ENCODE assay signal across 7 cellular contexts in the genomic region with DNA sequence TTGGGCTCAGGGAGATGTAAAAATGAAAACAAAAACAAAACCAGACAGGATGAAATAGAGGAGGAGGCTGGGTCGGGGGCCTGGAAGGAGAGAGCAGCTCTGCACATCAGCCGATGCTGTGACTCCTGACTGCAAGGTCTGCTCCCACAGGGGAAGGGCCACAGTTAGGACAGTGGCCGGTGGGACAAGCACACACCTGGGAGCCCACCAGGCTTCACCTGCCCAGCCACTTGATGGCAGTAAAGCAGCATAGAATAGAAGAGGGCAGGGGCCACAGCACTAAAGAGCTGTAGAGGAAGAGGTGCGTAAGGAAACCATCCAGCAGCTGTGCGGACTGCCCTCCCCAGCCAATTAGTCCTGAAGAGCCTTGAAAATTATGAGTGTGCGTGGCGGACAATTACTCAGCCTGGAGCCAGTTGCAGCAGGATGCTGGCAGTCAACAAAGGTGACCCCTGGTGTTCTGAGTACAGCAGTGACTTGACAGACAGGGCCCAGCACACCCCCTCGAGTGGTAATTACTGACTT. TPM values are rescaled to one million over a fixed set of nuclear protein-coding genes. Genes with fewer than 3 reads are reported as not detected.
DNase-seq lines count a peak whose midpoint lies in the region; ATAC-seq and TF ChIP-seq lines count a peak whose summit lies in the region.

No MANE protein-coding gene starts in this region.

- no peak overlapping the region for H3K4me3 ChIP-seq in H7 (ENCODE audit: insufficient read depth, low read depth, low read length)
- no peak overlapping the region for H3K4me3 ChIP-seq in coronary artery

- no peak overlapping the region for H3K27ac ChIP-seq in coronary artery

- peaks cover 12% of the 10 kb centered on the region for H3K27me3 Mint-ChIP-seq in endothelial cell (ENCODE audit: unreplicated experiment)

- H3K27ac Mint-ChIP-seq in endothelial cell (ENCODE audit: unreplicated experiment), result no peak overlapping the region

- H3K27me3 ChIP-seq in H7 (ENCODE audit: control insufficient read depth, insufficient read depth, low read length), result no peaks in the 10 kb centered on the region

- TF ChIP-seq CTCF in endothelial cell (IDR thresholded peaks at IDR 0.05; ENCODE audit: unreplicated experiment) (no peak), coronary artery (IDR thresholded peaks at IDR 0.05) (no peak)

- H3K4me3 Mint-ChIP-seq in endothelial cell (ENCODE audit: unreplicated experiment), result no peak overlapping the region

- no peak for ATAC-seq in HG03457 (IDR thresholded peaks at IDR 0.05; ENCODE audit: unreplicated experiment)

- H3K36me3 ChIP-seq in H7 (replicated peaks; ENCODE audit: control insufficient read depth, insufficient read depth, low read length), result no peaks in the 10 kb centered on the region

- H3K4me1 Mint-ChIP-seq in endothelial cell (ENCODE audit: unreplicated experiment), result peaks cover 7% of the 10 kb centered on the region

- H3K9me3 Mint-ChIP-seq in endothelial cell (ENCODE audit: unreplicated experiment), result no peaks in the 10 kb centered on the region

- DNase-seq in H7, result peak; percentile 75
- peak; percentile 77 for DNase-seq in NCI-H345 treated with DMSO at 0.1 percent for 48 hours (lab: John Stamatoyannopoulos, UW; ENCODE audit: unreplicated experiment)
- DNase-seq in endothelial cell (ENCODE audit: low spot score), result peak; percentile 8
- DNase-seq in renal cortical epithelial cell (ENCODE audit: low read depth), result peak; percentile 55
- DNase-seq in activated T-cell treated with anti-CD3 and anti-CD28 coated beads for 4 hours, result no peak
- DNase-seq in coronary artery (ENCODE audit: low spot score), result no peak

- H3K36me3 Mint-ChIP-seq in endothelial cell (ENCODE audit: low read depth, unreplicated experiment), result no peaks in the 10 kb centered on the region

RNA-seq across cellular contexts. Expression of a gene that starts 29.8 kb away (rescaled TPM):
- total RNA-seq in H7 (2014; rRNA removed; shearing (Covaris generic)), result 4.9 and 10.1 TPM in 2 replicates
- total RNA-seq in endothelial cell (ENCODE audit: unreplicated experiment) (5.6 TPM), renal cortical epithelial cell (19.0 and 24.8 TPM in 2 replicates)

RNA-seq across cellular contexts. Expression of a gene that starts 37.5 kb away (rescaled TPM):
- total RNA-seq in H7 (2014; rRNA removed; shearing (Covaris generic)), result 0.22 and 0.59 TPM in 2 replicates
- 0.23 TPM for total RNA-seq in endothelial cell (ENCODE audit: unreplicated experiment)
- 0.25 and 0.35 TPM in 2 replicates for total RNA-seq in renal cortical epithelial cell

RNA-seq across cellular contexts. Expression of a gene that starts 51.3 kb away (rescaled TPM):
- total RNA-seq in H7 (2014; rRNA removed; shearing (Covaris generic)), result not detected in 2 replicates
- total RNA-seq in endothelial cell (ENCODE audit: unreplicated experiment) (not detected), renal cortical epithelial cell (not detected in 2 replicates)

RNA-seq across cellular contexts. Expression of a gene that starts 54.0 kb away (rescaled TPM):
- total RNA-seq in H7 (2014; rRNA removed; shearing (Covaris generic)), result 0.07 and 0.92 TPM in 2 replicates
- total RNA-seq in endothelial cell (ENCODE audit: unreplicated experiment) (0.38 TPM), renal cortical epithelial cell (0.17 TPM in 1 of 2 replicates, not detected in the other)

Comparison
In these comparisons a context has a peak if more than half of its experiments do, and no peak if none do; other contexts are left out.
1. DNase-seq: peak in H7 (single experiment), NCI-H345 treated with DMSO at 0.1 percent for 48 hours (single experiment), endothelial cell (single experiment) and renal cortical epithelial cell (single experiment); none in activated T-cell treated with anti-CD3 and anti-CD28 coated beads for 4 hours (single experiment) and coronary artery (single experiment).